ENCODE assay signal across 33 cellular contexts in genomic region chr20:62894261-62894660, GRCh38. TPM values are rescaled to one million over a fixed set of nuclear protein-coding genes. Genes with fewer than 3 reads are reported as not detected.
"Had no signal": no experiment of that assay in that cellular context is flagged by ENCODE, and none has a peak within 500 bp of the region (broad histone marks: within the 10 kb centered on the region; RNA-seq: fewer than 3 reads in every experiment).

No MANE protein-coding gene starts in this region.

- H3K9me3 ChIP-seq: SJSA1, SK-N-SH had no signal

- H3K4me1 ChIP-seq: SJSA1 had no signal

- H3K27me3 ChIP-seq: brain microvascular endothelial cell, SJSA1 had no signal

- ATAC-seq: activated CD4-positive, alpha-beta T cell treated with anti-CD3 and anti-CD28 coated beads for 36 hours; activated CD8-positive, alpha-beta memory T cell treated with anti-CD3 and anti-CD28 coated beads, Interleukin-2, amount 10 ng/mL, durations not matched to agents 7 days and 5 days; activated T-cell treated with anti-CD3 and anti-CD28 coated beads, Interleukin-2, amount 50 U/mL, for 72 hours; activated T-helper 17 cell treated with anti-CD3 and anti-CD28 coated beads, Interleukin-2, amount 50 U/mL, for 72 hours; Panc1; T-cell had no signal

- H3K9ac ChIP-seq: SK-N-SH had no signal

- H3K4me2 ChIP-seq: SK-N-SH had no signal

- H3K4me3 ChIP-seq: SJSA1 had no signal

- DNase-seq: activated CD4-positive, alpha-beta T cell treated with anti-CD3 and anti-CD28 coated beads for 36 hours; activated CD4-positive, alpha-beta T cell treated with anti-CD3 and anti-CD28 coated beads, Interleukin-2, amount 10 ng/mL, durations not matched to agents 7 days and 5 days; activated CD4-positive, alpha-beta T cell treated with anti-CD3 and anti-CD28 coated beads, Interleukin-2, amount 50 U/mL, for 48 hours; activated CD8-positive, alpha-beta memory T cell treated with anti-CD3 and anti-CD28 coated beads for 24 hours; activated CD8-positive, alpha-beta memory T cell treated with anti-CD3 and anti-CD28 coated beads, Interleukin-2, amount 10 ng/mL, durations not matched to agents 7 days and 5 days; activated CD8-positive, alpha-beta memory T cell treated with anti-CD3 and anti-CD28 coated beads, Interleukin-2, amount 50 U/mL, for 48 hours; activated effector memory CD4-positive, alpha-beta T cell treated with anti-CD3 and anti-CD28 coated beads, Interleukin-2, amount 50 U/mL, for 16 hours; activated naive CD4-positive, alpha-beta T cell; activated T-cell treated with anti-CD3 and anti-CD28 coated beads, Interleukin-2, amount 50 U/mL, for 1 hour; activated T-cell treated with anti-CD3 and anti-CD28 coated beads, Interleukin-2, amount 50 U/mL, for 72 hours; amniotic stem cell; aorta; brain microvascular endothelial cell; central memory CD4-positive, alpha-beta T cell; KG1; MM.1S; MV-4-11; NCI-H1092; NCI-H1436 treated with DMSO at 0.1 percent for 48 hours; NCI-H1694 treated with DMSO at 0.1 percent for 48 hours; NCI-H2029; NCI-H345; NCI-H524 treated with DMSO at 0.1 percent for 48 hours; SHP77 treated with DMSO at 0.1 percent for 48 hours; T-cell; T1000 had no signal

- H3K27ac Mint-ChIP-seq: activated CD8-positive, alpha-beta memory T cell treated with anti-CD3 and anti-CD28 coated beads, Interleukin-2, amount 10 ng/mL, durations not matched to agents 7 days and 5 days; activated naive CD4-positive, alpha-beta T cell treated with anti-CD3 and anti-CD28 coated beads, Interleukin-2, amount 50 U/mL, for 24 hours; activated T-helper 17 cell treated with anti-CD3 and anti-CD28 coated beads, Interleukin-2, amount 50 U/mL, for 72 hours; T-cell had no signal

- H3K27ac ChIP-seq: brain microvascular endothelial cell, SJSA1, WERI-Rb-1 had no signal

- H3K27me3 Mint-ChIP-seq: activated CD4-positive, alpha-beta T cell treated with anti-CD3 and anti-CD28 coated beads for 36 hours; activated CD4-positive, alpha-beta T cell treated with anti-CD3 and anti-CD28 coated beads, Interleukin-2, amount 10 ng/mL, durations not matched to agents 7 days and 5 days; activated CD8-positive, alpha-beta memory T cell treated with anti-CD3 and anti-CD28 coated beads, Interleukin-2, amount 10 ng/mL, durations not matched to agents 7 days and 5 days; activated naive CD4-positive, alpha-beta T cell treated with anti-CD3 and anti-CD28 coated beads, Interleukin-2, amount 50 U/mL, for 24 hours; activated T-helper 17 cell treated with anti-CD3 and anti-CD28 coated beads, Interleukin-2, amount 50 U/mL, for 72 hours; T-cell had no signal

- H3K4me3 Mint-ChIP-seq: activated CD4-positive, alpha-beta T cell treated with anti-CD3 and anti-CD28 coated beads for 36 hours; activated CD4-positive, alpha-beta T cell treated with anti-CD3 and anti-CD28 coated beads, Interleukin-2, amount 10 ng/mL, durations not matched to agents 7 days and 5 days; activated CD8-positive, alpha-beta memory T cell treated with anti-CD3 and anti-CD28 coated beads, Interleukin-2, amount 10 ng/mL, durations not matched to agents 7 days and 5 days; activated naive CD4-positive, alpha-beta T cell treated with anti-CD3 and anti-CD28 coated beads, Interleukin-2, amount 50 U/mL, for 24 hours; activated T-cell treated with anti-CD3 and anti-CD28 coated beads, Interleukin-2, amount 50 U/mL, for 72 hours; activated T-helper 17 cell treated with anti-CD3 and anti-CD28 coated beads, Interleukin-2, amount 50 U/mL, for 72 hours; T-cell had no signal

- H3K9me3 Mint-ChIP-seq: activated CD4-positive, alpha-beta T cell treated with anti-CD3 and anti-CD28 coated beads, Interleukin-2, amount 10 ng/mL, durations not matched to agents 7 days and 5 days; activated naive CD4-positive, alpha-beta T cell treated with anti-CD3 and anti-CD28 coated beads, Interleukin-2, amount 50 U/mL, for 24 hours; activated T-cell treated with anti-CD3 and anti-CD28 coated beads, Interleukin-2, amount 50 U/mL, for 72 hours; activated T-helper 17 cell treated with anti-CD3 and anti-CD28 coated beads, Interleukin-2, amount 50 U/mL, for 72 hours; T-cell had no signal

RNA-seq across cellular contexts. Expression of gene SLC17A9, which starts 58.2 kb away (rescaled TPM):
- total RNA-seq: LHCN-M2, SJSA1 had no signal
